Comparison of ENCODE assay signal across 21 cellular contexts in the genomic region with DNA sequence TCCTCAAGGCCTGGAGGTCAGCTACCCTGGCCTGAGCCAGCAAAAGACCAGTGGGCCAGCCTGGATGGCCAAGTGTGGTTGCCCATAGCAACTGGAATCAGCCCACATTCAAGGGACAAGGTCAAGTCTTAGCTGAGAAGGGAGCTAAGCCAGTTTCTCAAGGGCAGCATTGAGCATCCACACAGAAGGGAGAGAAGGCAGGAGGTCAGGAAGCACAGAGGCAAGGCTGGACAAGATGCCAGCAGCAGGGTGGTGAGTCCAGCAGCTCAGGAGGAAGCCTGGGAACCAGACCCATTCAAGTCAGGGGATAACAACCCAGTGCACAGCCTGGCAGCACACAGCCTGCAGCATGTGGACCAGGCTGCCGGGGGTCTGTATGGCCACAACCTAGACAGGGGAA.
"Had no signal": no experiment of that assay in that cellular context is flagged by ENCODE, and none has a peak within 500 bp of the region (broad histone marks: within the 10 kb centered on the region; RNA-seq: fewer than 3 reads in every experiment).

No MANE protein-coding gene starts in this region.

- H3K27ac ChIP-seq: brain microvascular endothelial cell, lower lobe of right lung, suprapubic skin, upper lobe of right lung, WERI-Rb-1 had no signal

- H3K27ac Mint-ChIP-seq: activated CD4-positive, alpha-beta T cell treated with anti-CD3 and anti-CD28 coated beads for 36 hours; activated CD8-positive, alpha-beta T cell treated with anti-CD3 and anti-CD28 coated beads for 36 hours; activated naive CD4-positive, alpha-beta T cell treated with anti-CD3 and anti-CD28 coated beads, Interleukin-2, amount 50 U/mL, for 24 hours; effector memory CD8-positive, alpha-beta T cell; immature natural killer cell had no signal

- H3K27me3 ChIP-seq: right atrium auricular region, suprapubic skin, upper lobe of right lung had no signal

- H3K27me3 Mint-ChIP-seq: activated CD4-positive, alpha-beta T cell treated with anti-CD3 and anti-CD28 coated beads for 36 hours; activated CD8-positive, alpha-beta T cell treated with anti-CD3 and anti-CD28 coated beads for 36 hours; activated naive CD4-positive, alpha-beta T cell treated with anti-CD3 and anti-CD28 coated beads, Interleukin-2, amount 50 U/mL, for 24 hours had no signal

- H3K4me1 ChIP-seq: lower lobe of right lung, upper lobe of right lung had no signal

- H3K36me3 Mint-ChIP-seq: immature natural killer cell, naive B cell had no signal

- H3K4me3 ChIP-seq: lower lobe of right lung, right atrium auricular region, smooth muscle cell, suprapubic skin, upper lobe of right lung had no signal

- H3K9me3 Mint-ChIP-seq: activated naive CD4-positive, alpha-beta T cell treated with anti-CD3 and anti-CD28 coated beads, Interleukin-2, amount 50 U/mL, for 24 hours; activated T-cell treated with anti-CD3 and anti-CD28 coated beads, Interleukin-2, amount 50 U/mL, for 4 hours had no signal

- H3K4me3 Mint-ChIP-seq: activated CD4-positive, alpha-beta T cell treated with anti-CD3 and anti-CD28 coated beads for 36 hours; activated CD8-positive, alpha-beta T cell treated with anti-CD3 and anti-CD28 coated beads for 36 hours; activated naive CD4-positive, alpha-beta T cell treated with anti-CD3 and anti-CD28 coated beads, Interleukin-2, amount 50 U/mL, for 24 hours; activated T-cell treated with anti-CD3 and anti-CD28 coated beads, Interleukin-2, amount 50 U/mL, for 4 hours; central memory CD8-positive, alpha-beta T cell; effector memory CD8-positive, alpha-beta T cell; immature natural killer cell; naive B cell had no signal

- H3K4me1 Mint-ChIP-seq: activated CD4-positive, alpha-beta T cell treated with anti-CD3 and anti-CD28 coated beads for 36 hours; activated naive CD4-positive, alpha-beta T cell treated with anti-CD3 and anti-CD28 coated beads, Interleukin-2, amount 50 U/mL, for 24 hours; central memory CD8-positive, alpha-beta T cell; naive B cell had no signal

- H3K36me3 ChIP-seq: brain microvascular endothelial cell, lower lobe of right lung, right atrium auricular region, suprapubic skin, upper lobe of right lung, WERI-Rb-1 had no signal

- DNase-seq: activated CD4-positive, alpha-beta T cell treated with anti-CD3 and anti-CD28 coated beads for 36 hours; activated CD8-positive, alpha-beta T cell treated with anti-CD3 and anti-CD28 coated beads for 36 hours; activated effector memory CD4-positive, alpha-beta T cell treated with anti-CD3 and anti-CD28 coated beads, Interleukin-2, amount 50 U/mL, for 16 hours; activated T-cell treated with anti-CD3 and anti-CD28 coated beads, Interleukin-2, amount 50 U/mL, for 4 hours; amniotic stem cell; brain microvascular endothelial cell; dermis blood vessel endothelial cell; effector memory CD8-positive, alpha-beta T cell; foreskin melanocyte; immature natural killer cell; lower lobe of right lung; naive B cell; stimulated activated naive CD8-positive, alpha-beta T cell treated with anti-CD3 and anti-CD28 coated beads, Interleukin-15, Interleukin-2, amounts not matched to agents 100 U/mL and 50 U/mL, for 24 hours; upper lobe of right lung; WERI-Rb-1 had no signal

- H3K4me2 ChIP-seq: smooth muscle cell had no signal

- ATAC-seq: activated CD4-positive, alpha-beta T cell treated with anti-CD3 and anti-CD28 coated beads for 36 hours; activated CD8-positive, alpha-beta T cell treated with anti-CD3 and anti-CD28 coated beads for 36 hours; activated T-cell treated with anti-CD3 and anti-CD28 coated beads, Interleukin-2, amount 50 U/mL, for 4 hours; effector memory CD8-positive, alpha-beta T cell; SK-N-SH treated with all-trans-retinoic acid at 6 μM for 48 hours; stimulated activated naive CD8-positive, alpha-beta T cell treated with anti-CD3 and anti-CD28 coated beads, Interleukin-15, Interleukin-2, amounts not matched to agents 100 U/mL and 50 U/mL, for 24 hours; upper lobe of right lung had no signal

- H3K9me3 ChIP-seq: lower lobe of right lung, suprapubic skin, upper lobe of right lung had no signal
